In genomic region chr4:3297066-3297859, GRCh38 we compare ENCODE assay signal across 25 cellular contexts. TPM values are rescaled to one million over a fixed set of nuclear protein-coding genes. Genes with fewer than 3 reads are reported as not detected.
DNase-seq lines count a peak whose midpoint lies in the region; ATAC-seq and TF ChIP-seq lines count a peak whose summit lies in the region.
"Had no signal": no experiment of that assay in that cellular context is flagged by ENCODE, and none has a peak within 500 bp of the region (broad histone marks: within the 10 kb centered on the region; RNA-seq: fewer than 3 reads in every experiment).

No MANE protein-coding gene starts in this region.

- TF ChIP-seq POLR2A in upper lobe of left lung (IDR thresholded peaks at IDR 0.05) = no peak

- H3K9ac ChIP-seq in colonic mucosa (ENCODE audit: low read depth in 2 of 2, low read length in 2 of 2) = no peak overlapping the region

- H3K9me3 Mint-ChIP-seq in nephron progenitor cell = peaks cover 13% of the 10 kb centered on the region
- H3K9me3 Mint-ChIP-seq in effector memory CD8-positive, alpha-beta T cell = no peaks in the 10 kb centered on the region
- H3K9me3 Mint-ChIP-seq: activated CD4-positive, alpha-beta T cell treated with anti-CD3 and anti-CD28 coated beads, Interleukin-2, amount 10 ng/mL, durations not matched to agents 24 days and 14 days; immature natural killer cell; T-helper 2 cell treated with Interferon-gamma antibody and Interleukin-4, amounts not matched to agents 5 μg/mL and 100 μg/mL, for 36 hours had no signal

- H3K4me1 ChIP-seq in cardiac muscle cell (ENCODE audit: low read depth) (peaks cover 58% of the 10 kb centered on the region), colonic mucosa (no peaks in the 10 kb centered on the region), upper lobe of right lung (peaks cover 22% of the 10 kb centered on the region), upper lobe of left lung (peaks cover 27 to 46% (median 36%) of the 10 kb centered on the region in 4 donors)

- peaks cover 43% of the 10 kb centered on the region for H3K36me3 Mint-ChIP-seq in nephron progenitor cell (ENCODE audit: low read depth)
- no peaks in the 10 kb centered on the region for H3K36me3 Mint-ChIP-seq in effector memory CD8-positive, alpha-beta T cell (ENCODE audit: insufficient read depth)
- H3K36me3 Mint-ChIP-seq: immature natural killer cell had no signal

- H3K4me1 Mint-ChIP-seq in nephron progenitor cell = peaks cover 85% of the 10 kb centered on the region
- peaks cover 28 to 41% of the 10 kb centered on the region in 2 donors for H3K4me1 Mint-ChIP-seq in effector memory CD8-positive, alpha-beta T cell (ENCODE audit: low read depth in 2 of 2)

- TF ChIP-seq CTCF in cardiac muscle cell (IDR thresholded peaks at IDR 0.05; ENCODE audit: low read depth, low read length) (no peak), colonic mucosa (IDR thresholded peaks at IDR 0.05) (no peak), nephron progenitor cell (IDR thresholded peaks at IDR 0.05) (no peak), upper lobe of right lung (IDR thresholded peaks at IDR 0.05) (no peak), upper lobe of left lung (IDR thresholded peaks at IDR 0.05) (no peak)

- H3K27me3 ChIP-seq in cardiac muscle cell (no peaks in the 10 kb centered on the region), colonic mucosa (no peaks in the 10 kb centered on the region), upper lobe of right lung (no peaks in the 10 kb centered on the region), upper lobe of left lung (no peaks in the 10 kb centered on the region)
- H3K27me3 ChIP-seq: body of pancreas, esophagus squamous epithelium, gastrocnemius medialis had no signal

- H3K4me3 Mint-ChIP-seq in nephron progenitor cell = peak overlapping the region; percentile 48
- no peak overlapping the region for H3K4me3 Mint-ChIP-seq in effector memory CD8-positive, alpha-beta T cell
- H3K4me3 Mint-ChIP-seq: activated CD4-positive, alpha-beta T cell treated with anti-CD3 and anti-CD28 coated beads, Interleukin-2, amount 10 ng/mL, durations not matched to agents 24 days and 14 days; immature natural killer cell; T-helper 2 cell treated with Interferon-gamma antibody and Interleukin-4, amounts not matched to agents 5 μg/mL and 100 μg/mL, for 36 hours had no signal

- no peak for ATAC-seq in left ventricle myocardium superior
- no peak for ATAC-seq in upper lobe of right lung
- no peak for ATAC-seq in GM21786 (IDR thresholded peaks at IDR 0.05; ENCODE audit: unreplicated experiment)
- ATAC-seq in upper lobe of left lung (ENCODE audit: low FRiP score in 2 of 2) = no peak
- no peak for ATAC-seq in effector memory CD8-positive, alpha-beta T cell (replicated peaks)
- ATAC-seq: A549, body of pancreas, gastrocnemius medialis, HCT116, PC-3, Right ventricle myocardium inferior had no signal

- 90 to 93% methylated on average over 13 of the region's 13 CpGs for WGBS in upper lobe of left lung, 2 donors

- no peak for TF ChIP-seq EP300 in upper lobe of left lung (IDR thresholded peaks at IDR 0.05)

- intact Hi-C loops in left ventricle myocardium superior (cut with micrococcal nuclease) = no loop called here
- intact Hi-C loops in colonic mucosa (cut with DNase I) = no loop called here
- intact Hi-C loops in upper lobe of right lung (cut with DNase I) = no loop called here

- no peaks in the 10 kb centered on the region for H3K36me3 ChIP-seq in cardiac muscle cell
- H3K36me3 ChIP-seq in colonic mucosa = no peaks in the 10 kb centered on the region
- H3K36me3 ChIP-seq in upper lobe of right lung = no peaks in the 10 kb centered on the region
- no peaks in the 10 kb centered on the region for H3K36me3 ChIP-seq in upper lobe of left lung
- H3K36me3 ChIP-seq: esophagus squamous epithelium, gastrocnemius medialis had no signal

- DNase-seq in cardiac muscle cell (ENCODE audit: low read depth in 1 of 2, low spot score in 1 of 2) (no peak), left ventricle myocardium superior (no peak), colonic mucosa (peak; percentile 12), nephron progenitor cell (no peak), upper lobe of right lung (peak; percentile 37), upper lobe of left lung (no peak)
- DNase-seq in effector memory CD8-positive, alpha-beta T cell = no peak
- DNase-seq: activated CD4-positive, alpha-beta T cell treated with anti-CD3 and anti-CD28 coated beads, Interleukin-2, amount 10 ng/mL, durations not matched to agents 24 days and 14 days; DMS79 treated with DMSO at 0.1 percent for 48 hours; esophagus squamous epithelium; hippocampal formation; immature natural killer cell; MM.1S; NCI-H1436; NCI-H2107; NCI-H510A; PC-3 had no signal

- H3K4me3 ChIP-seq in cardiac muscle cell = no peak overlapping the region
- H3K4me3 ChIP-seq in colonic mucosa = no peak overlapping the region
- H3K4me3 ChIP-seq in upper lobe of right lung = no peak overlapping the region
- H3K4me3 ChIP-seq in upper lobe of left lung = no peak overlapping the region
- H3K4me3 ChIP-seq: A549, body of pancreas, esophagus squamous epithelium, gastrocnemius medialis, skin epidermis had no signal

- H3K9me3 ChIP-seq in cardiac muscle cell (ENCODE audit: low read depth) (no peaks in the 10 kb centered on the region), colonic mucosa (no peaks in the 10 kb centered on the region), upper lobe of right lung (no peaks in the 10 kb centered on the region), upper lobe of left lung (no peaks in the 10 kb centered on the region)
- H3K9me3 ChIP-seq: A549, body of pancreas, gastrocnemius medialis had no signal

- peak overlapping the region; percentile 95 for H3K27ac Mint-ChIP-seq in nephron progenitor cell
- no peak overlapping the region for H3K27ac Mint-ChIP-seq in effector memory CD8-positive, alpha-beta T cell
- H3K27ac Mint-ChIP-seq: activated CD4-positive, alpha-beta T cell treated with anti-CD3 and anti-CD28 coated beads, Interleukin-2, amount 10 ng/mL, durations not matched to agents 24 days and 14 days; T-helper 2 cell treated with Interferon-gamma antibody and Interleukin-4, amounts not matched to agents 5 μg/mL and 100 μg/mL, for 36 hours had no signal

- peaks cover 7% of the 10 kb centered on the region for H3K27me3 Mint-ChIP-seq in nephron progenitor cell (ENCODE audit: low read depth, poor library complexity)
- no peaks in the 10 kb centered on the region for H3K27me3 Mint-ChIP-seq in effector memory CD8-positive, alpha-beta T cell

- peak overlapping the region; percentile 6 for H3K27ac ChIP-seq in cardiac muscle cell
- no peak overlapping the region for H3K27ac ChIP-seq in colonic mucosa
- H3K27ac ChIP-seq in upper lobe of right lung = no peak overlapping the region
- peak overlapping the region in 1 of 4 donors; percentile 8 for H3K27ac ChIP-seq in upper lobe of left lung
- H3K27ac ChIP-seq: A549, body of pancreas, esophagus squamous epithelium, gastrocnemius medialis, skin epidermis had no signal

RNA-seq across cellular contexts. Expression of gene RGS12, which starts 4.4 kb away (rescaled TPM):
- total RNA-seq in cardiac muscle cell (26.8 and 40.1 TPM in 2 replicates), left ventricle myocardium superior (14.6 TPM), colonic mucosa (10 to 100 TPM; 18.0 to 25.7 TPM), upper lobe of right lung (58.2 TPM), upper lobe of left lung (100 to 1,000 TPM in 1 of 6 donors, 10 to 100 TPM in 5; 17.8 to 124 (median 49.7) TPM)
- polyA plus RNA-seq in cardiac muscle cell = 45.0 and 51.6 TPM in 2 replicates

RNA-seq across cellular contexts. Expression of gene MSANTD1, which starts 48.3 kb away (rescaled TPM):
- total RNA-seq in cardiac muscle cell = 1.4 and 2.7 TPM in 2 replicates
- 0.37 and 0.92 TPM in 2 replicates for polyA plus RNA-seq in cardiac muscle cell
- 0.45 TPM for total RNA-seq in left ventricle myocardium superior
- 1 to 10 TPM in 1 of 2 donors, under 1 TPM in 1; 0.40 to 1.3 TPM for total RNA-seq in colonic mucosa
- 1.0 TPM for total RNA-seq in upper lobe of right lung
- 1 to 10 TPM in 5 of 6 donors, under 1 TPM in 1; 1.00 to 7.3 (median 1.8) TPM for total RNA-seq in upper lobe of left lung
- polyA plus RNA-seq: immature natural killer cell had no signal

Comparison
In these comparisons a context has a peak if more than half of its experiments do, and no peak if none do; other contexts are left out.
1. DNase-seq: peak in colonic mucosa (single experiment) and upper lobe of right lung (single experiment); none in cardiac muscle cell (0 of 2), left ventricle myocardium superior (single experiment), nephron progenitor cell (single experiment), upper lobe of left lung (0 of 2) and effector memory CD8-positive, alpha-beta T cell (0 of 3).